In the genomic region with DNA sequence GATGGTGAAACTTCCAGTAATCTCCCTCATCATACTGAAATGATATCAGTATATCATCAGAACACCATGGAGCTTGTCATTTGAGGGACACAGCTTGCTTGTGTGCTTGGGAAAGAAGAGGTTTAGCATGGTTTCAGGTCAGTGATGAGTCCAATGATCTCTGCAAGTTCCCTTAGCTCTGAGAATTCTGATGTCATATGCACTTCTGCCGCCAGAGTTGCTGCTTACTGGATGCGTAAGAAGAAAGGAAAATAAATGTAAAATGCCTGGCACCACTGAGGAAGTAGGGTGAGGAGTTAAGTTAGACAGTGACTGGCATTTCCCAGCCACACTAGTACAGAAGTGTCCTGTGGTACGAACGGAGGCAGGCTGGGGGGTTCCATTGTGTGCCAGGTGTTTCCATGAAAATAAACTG, we compare ENCODE assay signal across 12 cellular contexts. TPM values are rescaled to one million over a fixed set of nuclear protein-coding genes. Genes with fewer than 3 reads are reported as not detected.
A peak's percentile ranks its signal among the peaks of the same experiment; 100 is the strongest.
DNase-seq lines count a peak whose midpoint lies in the region; ATAC-seq, FAIRE-seq and TF ChIP-seq lines count a peak whose summit lies in the region.
"Had no signal": no experiment of that assay in that cellular context is flagged by ENCODE, and none has a peak within 500 bp of the region (broad histone marks: within the 10 kb centered on the region; RNA-seq: fewer than 3 reads in every experiment).

No MANE protein-coding gene starts in this region.

- WGBS in adrenal gland, 4 donors: 68 to 85% (median 73%) methylated on average over 4 of the region's 4 CpGs

- no peak overlapping the region for H3K4me3 Mint-ChIP-seq in HFFc6

- TF ChIP-seq POLR2A in adrenal gland (IDR thresholded peaks at IDR 0.05): no peak

- H3K9me3 ChIP-seq in adrenal gland (replicated peaks in 1 of 3): no peaks in the 10 kb centered on the region

- H3K4me1 ChIP-seq in adrenal gland (replicated peaks in 1 of 2): peaks cover 0 to 9% of the 10 kb centered on the region in 2 donors

- H3K4me3 ChIP-seq in adrenal gland: no peak overlapping the region

- DNase-seq in Right ventricle myocardium superior (no peak), Right ventricle myocardium inferior (ENCODE audit: missing footprints) (no peak), adrenal gland (peak in 2 of 7 donors; percentile 21 to 57), medulla oblongata (ENCODE audit: extremely low spot score) (peak; percentile 33), urothelium cell line (ENCODE audit: low spot score) (no peak), hippocampal formation (lab: John Stamatoyannopoulos, UW) (no peak), NCI-H2196 (lab: John Stamatoyannopoulos, UW; ENCODE audit: unreplicated experiment) (no peak), HFFc6 (no peak)
- DNase-seq: foreskin keratinocyte, NCI-H2171 had no signal

- TF ChIP-seq CTCF in adrenal gland (IDR thresholded peaks at IDR 0.05): peak in 1 of 6 experiments; percentile 7
- no peak for TF ChIP-seq CTCF in HFFc6 (IDR thresholded peaks at IDR 0.05)

- no peaks in the 10 kb centered on the region for H3K27me3 ChIP-seq in adrenal gland
- H3K27me3 ChIP-seq: foreskin keratinocyte had no signal

- intact Hi-C loops in Right ventricle myocardium superior (cut with DNase I) (no loop called here), Right ventricle myocardium inferior (cut with DNase I) (no loop called here), adrenal gland (cut with DNase I) (no loop called here)

- peak; percentile 66 for FAIRE-seq in urothelium cell line (lab: Jason Lieb, UNC)
- FAIRE-seq: GM18507, H1 had no signal

- no peaks in the 10 kb centered on the region for H3K4me1 Mint-ChIP-seq in HFFc6 (ENCODE audit: low read depth)

- no peak overlapping the region for H3K27ac Mint-ChIP-seq in HFFc6

- peaks cover 21% of the 10 kb centered on the region for H3K27me3 Mint-ChIP-seq in HFFc6 (ENCODE audit: insufficient read depth)

- H3K36me3 Mint-ChIP-seq in HFFc6 (ENCODE audit: low read depth): no peaks in the 10 kb centered on the region

- H3K9me3 Mint-ChIP-seq in HFFc6: no peaks in the 10 kb centered on the region

- peak; percentile 31 for ATAC-seq in Right ventricle myocardium superior (ENCODE audit: poor library complexity)
- no peak for ATAC-seq in Right ventricle myocardium inferior
- ATAC-seq: foreskin keratinocyte had no signal

- H3K27ac ChIP-seq in adrenal gland: peak overlapping the region in 4 of 5 donors; percentile 13 to 91 (median 53)
- H3K27ac ChIP-seq: foreskin keratinocyte had no signal

- no peaks in the 10 kb centered on the region for H3K36me3 ChIP-seq in adrenal gland (replicated peaks in 1 of 2)

RNA-seq across cellular contexts. Expression of a gene that starts 22.6 kb away (rescaled TPM):
- total RNA-seq in Right ventricle myocardium superior (14.5 TPM), Right ventricle myocardium inferior (16.4 TPM), adrenal gland (10 to 100 TPM; 13.6 to 28.1 (median 19.3) TPM)
- 10 to 100 TPM in 1 of 3 donors, 1 to 10 TPM in 2; 7.8 to 11.6 (median 9.9) TPM for polyA plus RNA-seq in adrenal gland
- total RNA-seq in HFFc6 (2021; fragmentation: NEBNext Ultra II Directional; extraction: Animal tissue kit (Norgen Biotek cat#: 25700)): 1 to 10 TPM in 1 of 6 experiments, under 1 TPM in 5; 0.17 to 1.2 (median 0.35) TPM
